Comparison of ENCODE assay signal across 2 cellular contexts in genomic region chr9:127816728-127817127, GRCh38.
A peak's percentile ranks its signal among the peaks of the same experiment; 100 is the strongest.
TF ChIP-seq lines count a peak whose summit lies in the region.

No MANE protein-coding gene starts in this region.

TF ChIP-seq in A549, 52 proteins besides CTCF, POLR2A, EP300 and RAD21:
- no peak for TF ChIP-seq HOXA7 (CRISPR knock-in tag; IDR thresholded peaks at IDR 0.05)
- TF ChIP-seq TP53 (CRISPR knock-in tag; IDR thresholded peaks at IDR 0.05), result no peak
- no peak for TF ChIP-seq MAFK (IDR thresholded peaks at IDR 0.05; ENCODE audit: partially characterized antibody)
- no peak for TF ChIP-seq RFX5 (IDR thresholded peaks at IDR 0.05)
- no peak for TF ChIP-seq CBX8 (IDR thresholded peaks at IDR 0.05)
- no peak for TF ChIP-seq KDM5A (IDR thresholded peaks at IDR 0.05)
- TF ChIP-seq MAX (IDR thresholded peaks at IDR 0.05), result no peak
- TF ChIP-seq ESRRA (IDR thresholded peaks at IDR 0.05; ENCODE audit: borderline replicate concordance, low read length), result no peak
- TF ChIP-seq HOXB13 (CRISPR knock-in tag; IDR thresholded peaks at IDR 0.05; ENCODE audit: low read depth), result no peak
- no peak for TF ChIP-seq FOSB (CRISPR knock-in tag; IDR thresholded peaks at IDR 0.05)
- TF ChIP-seq HOXB5 (CRISPR knock-in tag; IDR thresholded peaks at IDR 0.05), result no peak
- TF ChIP-seq CEBPB (IDR thresholded peaks at IDR 0.05), result no peak
- no peak for TF ChIP-seq BHLHE40 (IDR thresholded peaks at IDR 0.05; ENCODE audit: low read depth, low read length)
- TF ChIP-seq PBX3 (IDR thresholded peaks at IDR 0.05), result no peak

TF ChIP-seq in GM12878, 131 proteins besides CTCF, POLR2A, EP300 and RAD21:
- TF ChIP-seq ZNF687 (IDR thresholded peaks at IDR 0.05) (no peak), CREM (IDR thresholded peaks at IDR 0.05; ENCODE audit: low read depth) (no peak), USF2 (IDR thresholded peaks at IDR 0.05; ENCODE audit: borderline replicate concordance, low read depth, low read length) (no peak), POLR2AphosphoS5 (IDR thresholded peaks at IDR 0.05; ENCODE audit: low read length) (0 out of 2 replicates have a peak, but pooled peaks have one; percentile 31), NFIC (IDR thresholded peaks at IDR 0.05; ENCODE audit: low read depth, low read length) (no peak), SREBF2 (IDR thresholded peaks at IDR 0.05; ENCODE audit: low read length) (no peak)
TF ChIP-seq in GM12878: peak in this region for 1.
